Comparison of ENCODE assay signal across 8 cellular contexts in genomic region chr1:200540281-200540680, GRCh38.
"Had no signal": no experiment of that assay in that cellular context is flagged by ENCODE, and none has a peak within 500 bp of the region (broad histone marks: within the 10 kb centered on the region; RNA-seq: fewer than 3 reads in every experiment).

No MANE protein-coding gene starts in this region.

- FAIRE-seq: H54, HTR-8/SVneo had no signal

- H2AFZ ChIP-seq: GM23248 had no signal

- H3K4me3 ChIP-seq: GM23248 had no signal

- H3K27ac ChIP-seq: GM23248 had no signal

- H3K9ac ChIP-seq: GM23248 had no signal

- DNase-seq: GM23248, GOT3, H9, HCEC 1CT, HFFc6, KG1 had no signal
